In the genomic region with DNA sequence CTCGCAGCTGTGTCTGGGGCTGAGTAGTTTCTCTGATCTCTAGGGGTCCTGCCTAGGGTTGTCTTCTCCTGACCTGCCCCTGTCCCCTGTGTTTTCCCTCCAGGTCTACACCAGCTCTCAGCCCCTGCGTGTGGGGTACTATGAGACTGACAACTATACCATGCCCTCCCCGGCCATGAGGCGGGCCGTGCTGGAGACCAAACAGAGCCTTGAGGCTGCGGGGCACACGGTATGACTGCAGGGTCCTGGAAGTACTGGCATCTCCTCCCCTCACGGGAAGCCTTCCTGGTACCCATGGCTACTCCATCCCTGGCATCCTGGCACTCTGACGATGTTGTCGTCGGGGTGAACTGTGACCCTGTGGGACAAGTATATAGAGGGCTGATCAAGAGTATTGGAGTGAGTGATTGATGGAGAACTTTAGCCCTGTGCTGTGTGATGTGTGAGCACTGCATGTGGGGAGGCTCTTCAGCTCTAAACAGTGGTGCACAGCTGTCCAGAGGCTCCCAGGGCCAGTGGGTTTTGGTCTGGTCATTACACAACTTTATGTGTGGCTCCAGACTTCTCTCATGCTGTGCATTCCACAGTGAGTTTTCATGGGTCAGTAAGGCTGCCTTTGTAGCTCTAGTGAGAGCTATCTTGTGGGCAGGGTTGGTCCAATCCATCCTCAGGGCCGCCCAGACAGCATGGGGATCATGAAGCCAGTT, we compare ENCODE assay signal across 30 cellular contexts. TPM values are rescaled to one million over a fixed set of nuclear protein-coding genes. Genes with fewer than 3 reads are reported as not detected.
DNase-seq lines count a peak whose midpoint lies in the region; ATAC-seq and TF ChIP-seq lines count a peak whose summit lies in the region.
"Had no signal": no experiment of that assay in that cellular context is flagged by ENCODE, and none has a peak within 500 bp of the region (broad histone marks: within the 10 kb centered on the region; RNA-seq: fewer than 3 reads in every experiment).

No MANE protein-coding gene starts in this region.

- H3K9me3 Mint-ChIP-seq in neural progenitor cell (no peaks in the 10 kb centered on the region), Caco-2 (ENCODE audit: unreplicated experiment) (no peaks in the 10 kb centered on the region)
- H3K9me3 Mint-ChIP-seq in stimulated activated effector memory CD8-positive, alpha-beta T cell treated with anti-CD3 and anti-CD28 coated beads, Interleukin-12 subunit alpha, Interleukin-12 subunit beta, amount 100 ng/mL, for 72 hours: no peaks in the 10 kb centered on the region
- H3K9me3 Mint-ChIP-seq: activated CD4-positive, alpha-beta memory T cell treated with anti-CD3 and anti-CD28 coated beads, Interleukin-2, amount 10 ng/mL, durations not matched to agents 7 days and 5 days; activated naive CD8-positive, alpha-beta T cell treated with anti-CD3 and anti-CD28 coated beads for 36 hours; CD8-positive, alpha-beta T cell; central memory CD8-positive, alpha-beta T cell; IgD-negative memory B cell; naive thymus-derived CD4-positive, alpha-beta T cell; stimulated activated memory B cell treated with anti-CD40 and anti-IgM and Interleukin-4, amounts not matched to agents 10 μg/mL and 1 μg/mL and 100 μg/mL, for 72 hours; type B pancreatic cell had no signal

- H3K36me3 ChIP-seq in neural progenitor cell (no peaks in the 10 kb centered on the region), Caco-2 (ENCODE audit: control insufficient read depth, insufficient read depth, low read length) (no peaks in the 10 kb centered on the region)
- H3K36me3 ChIP-seq: BE2C had no signal

- H3K9me3 ChIP-seq in neural progenitor cell (ENCODE audit: low read depth): no peaks in the 10 kb centered on the region
- no peaks in the 10 kb centered on the region for H3K9me3 ChIP-seq in Caco-2
- H3K9me3 ChIP-seq: BE2C, gastrocnemius medialis, lower lobe of right lung had no signal

- no TSS peak for BruUV-seq in Caco-2 (replicated peaks; lab: Mats Ljungman, UMichigan)

- POLR2A ChIA-PET in Caco-2 (lab: Charles Lee): no interaction called here

- intact Hi-C loops in Caco-2 (cut with micrococcal nuclease; ENCODE audit: unreplicated experiment): no loop called here

- H3K4me1 Mint-ChIP-seq in neural progenitor cell (peaks cover 24% of the 10 kb centered on the region), Caco-2 (ENCODE audit: low read depth, unreplicated experiment) (no peaks in the 10 kb centered on the region)
- H3K4me1 Mint-ChIP-seq in stimulated activated effector memory CD8-positive, alpha-beta T cell treated with anti-CD3 and anti-CD28 coated beads, Interleukin-12 subunit alpha, Interleukin-12 subunit beta, amount 100 ng/mL, for 72 hours: peaks cover 26% of the 10 kb centered on the region
- H3K4me1 Mint-ChIP-seq: activated naive CD8-positive, alpha-beta T cell treated with anti-CD3 and anti-CD28 coated beads for 36 hours had no signal

- H3K9ac ChIP-seq in neural progenitor cell: no peak overlapping the region

- H3K27ac Mint-ChIP-seq in neural progenitor cell (peak overlapping the region; percentile 21), Caco-2 (ENCODE audit: unreplicated experiment) (no peak overlapping the region)
- H3K27ac Mint-ChIP-seq in stimulated activated effector memory CD8-positive, alpha-beta T cell treated with anti-CD3 and anti-CD28 coated beads, Interleukin-12 subunit alpha, Interleukin-12 subunit beta, amount 100 ng/mL, for 72 hours: no peak overlapping the region
- H3K27ac Mint-ChIP-seq: activated CD4-positive, alpha-beta memory T cell treated with anti-CD3 and anti-CD28 coated beads, Interleukin-2, amount 10 ng/mL, durations not matched to agents 7 days and 5 days; activated naive CD8-positive, alpha-beta T cell treated with anti-CD3 and anti-CD28 coated beads for 36 hours; CD8-positive, alpha-beta T cell; IgD-negative memory B cell; naive thymus-derived CD4-positive, alpha-beta T cell; stimulated activated memory B cell treated with anti-CD40 and anti-IgM and Interleukin-4, amounts not matched to agents 10 μg/mL and 1 μg/mL and 100 μg/mL, for 72 hours; type B pancreatic cell had no signal

- TF ChIP-seq CTCF in choroid plexus epithelial cell (conservative IDR thresholded peaks at IDR 0.05; ENCODE audit: low read depth, low read length): no peak
- TF ChIP-seq CTCF in neural progenitor cell (IDR thresholded peaks at IDR 0.05): no peak
- no peak for TF ChIP-seq CTCF in Caco-2 (IDR thresholded peaks at IDR 0.05; ENCODE audit: insufficient read depth in 1 of 2, low read depth in 1 of 2, low read length in 1 of 2, severe bottlenecking in 1 of 2, unreplicated experiment in 1 of 2)

- peaks cover 9% of the 10 kb centered on the region for H3F3A ChIP-seq in neural progenitor cell (ENCODE audit: low read depth)

- H3K4me2 ChIP-seq in neural progenitor cell: no peak overlapping the region
- H3K4me2 ChIP-seq: hepatocyte had no signal

- ATAC-seq in HG03280 (IDR thresholded peaks at IDR 0.05; ENCODE audit: unreplicated experiment): no peak
- ATAC-seq in stimulated activated effector memory CD8-positive, alpha-beta T cell treated with anti-CD3 and anti-CD28 coated beads, Interleukin-12 subunit alpha, Interleukin-12 subunit beta, amount 100 ng/mL, for 72 hours: no peak
- ATAC-seq: CD8-positive, alpha-beta T cell; esophagus mucosa; gastrocnemius medialis; HCT116; lower lobe of right lung; naive thymus-derived CD4-positive, alpha-beta T cell; stimulated activated memory B cell treated with anti-CD40 and anti-IgM and Interleukin-4, amounts not matched to agents 10 μg/mL and 1 μg/mL and 100 μg/mL, for 72 hours had no signal

- H3K79me2 ChIP-seq in neural progenitor cell (ENCODE audit: low read depth): no peaks in the 10 kb centered on the region
- H3K79me2 ChIP-seq: hepatocyte had no signal

- no peak overlapping the region for H2AFZ ChIP-seq in neural progenitor cell (replicated peaks)
- H2AFZ ChIP-seq: hepatocyte had no signal

- H4K20me1 ChIP-seq in neural progenitor cell (ENCODE audit: low read depth): no peaks in the 10 kb centered on the region

- peak; percentile 10 for DNase-seq in 8988T
- peak; percentile 9 for DNase-seq in GM04504 (ENCODE audit: low read depth)
- peak; percentile 70 for DNase-seq in choroid plexus epithelial cell (ENCODE audit: low read depth)
- DNase-seq in neural progenitor cell (ENCODE audit: low spot score): no peak
- no peak for DNase-seq in NCI-H69 (lab: John Stamatoyannopoulos, UW)
- no peak for DNase-seq in Caco-2
- no peak for DNase-seq in stimulated activated effector memory CD8-positive, alpha-beta T cell treated with anti-CD3 and anti-CD28 coated beads, Interleukin-12 subunit alpha, Interleukin-12 subunit beta, amount 100 ng/mL, for 72 hours (ENCODE audit: low spot score in 2 of 2)
- DNase-seq: activated CD4-positive, alpha-beta memory T cell treated with anti-CD3 and anti-CD28 coated beads, Interleukin-2, amount 10 ng/mL, durations not matched to agents 7 days and 5 days; activated CD8-positive, alpha-beta memory T cell treated with anti-CD3 and anti-CD28 coated beads, Interleukin-2, amount 50 U/mL, for 48 hours; activated naive CD8-positive, alpha-beta T cell treated with anti-CD3 and anti-CD28 coated beads for 36 hours; BE2C; CD8-positive, alpha-beta T cell; dermis blood vessel endothelial cell; gastrocnemius medialis; lower lobe of right lung; naive thymus-derived CD4-positive, alpha-beta T cell; NCI-H1048; NCI-H1694; NCI-H2171; occipital lobe; SHP77 treated with DMSO at 0.1 percent for 48 hours had no signal

- H3K27me3 ChIP-seq in neural progenitor cell (no peaks in the 10 kb centered on the region), Caco-2 (replicated peaks; ENCODE audit: control insufficient read depth, insufficient read depth, low read length) (no peaks in the 10 kb centered on the region)
- H3K27me3 ChIP-seq: BE2C, gastrocnemius medialis, hepatocyte had no signal

- H3K27ac ChIP-seq in neural progenitor cell: no peak overlapping the region
- H3K27ac ChIP-seq: gastrocnemius medialis, hepatocyte, lower lobe of right lung had no signal

- H3K27me3 Mint-ChIP-seq in neural progenitor cell (ENCODE audit: insufficient read depth, low read depth) (peaks cover 8% of the 10 kb centered on the region), Caco-2 (ENCODE audit: insufficient read depth, unreplicated experiment) (no peaks in the 10 kb centered on the region)
- H3K27me3 Mint-ChIP-seq: activated CD4-positive, alpha-beta memory T cell treated with anti-CD3 and anti-CD28 coated beads, Interleukin-2, amount 10 ng/mL, durations not matched to agents 7 days and 5 days; activated naive CD8-positive, alpha-beta T cell treated with anti-CD3 and anti-CD28 coated beads for 36 hours; central memory CD8-positive, alpha-beta T cell; IgD-negative memory B cell; naive thymus-derived CD4-positive, alpha-beta T cell; stimulated activated memory B cell treated with anti-CD40 and anti-IgM and Interleukin-4, amounts not matched to agents 10 μg/mL and 1 μg/mL and 100 μg/mL, for 72 hours; type B pancreatic cell had no signal

- H3K4me1 ChIP-seq in neural progenitor cell (peaks cover 12% of the 10 kb centered on the region), Caco-2 (no peaks in the 10 kb centered on the region)
- H3K4me1 ChIP-seq: BE2C had no signal

- H3K4me3 ChIP-seq in choroid plexus epithelial cell (ENCODE audit: low read depth, low read length) (no peak overlapping the region), neural progenitor cell (no peak overlapping the region), Caco-2 (ENCODE audit: low read depth, low read length) (no peak overlapping the region)
- H3K4me3 ChIP-seq: gastrocnemius medialis, hepatocyte, lower lobe of right lung had no signal

- peaks cover 2% of the 10 kb centered on the region for H3K36me3 Mint-ChIP-seq in neural progenitor cell
- no peaks in the 10 kb centered on the region for H3K36me3 Mint-ChIP-seq in Caco-2 (ENCODE audit: insufficient read depth, unreplicated experiment)
- no peaks in the 10 kb centered on the region for H3K36me3 Mint-ChIP-seq in stimulated activated effector memory CD8-positive, alpha-beta T cell treated with anti-CD3 and anti-CD28 coated beads, Interleukin-12 subunit alpha, Interleukin-12 subunit beta, amount 100 ng/mL, for 72 hours
- H3K36me3 Mint-ChIP-seq: activated naive CD8-positive, alpha-beta T cell treated with anti-CD3 and anti-CD28 coated beads for 36 hours; IgD-negative memory B cell had no signal

- CTCF ChIA-PET in Caco-2 (lab: Charles Lee): no interaction called here

- H3K4me3 Mint-ChIP-seq in neural progenitor cell (no peak overlapping the region), Caco-2 (ENCODE audit: unreplicated experiment) (no peak overlapping the region)
- H3K4me3 Mint-ChIP-seq in stimulated activated effector memory CD8-positive, alpha-beta T cell treated with anti-CD3 and anti-CD28 coated beads, Interleukin-12 subunit alpha, Interleukin-12 subunit beta, amount 100 ng/mL, for 72 hours: no peak overlapping the region
- H3K4me3 Mint-ChIP-seq: activated CD4-positive, alpha-beta memory T cell treated with anti-CD3 and anti-CD28 coated beads, Interleukin-2, amount 10 ng/mL, durations not matched to agents 7 days and 5 days; activated naive CD8-positive, alpha-beta T cell treated with anti-CD3 and anti-CD28 coated beads for 36 hours; CD8-positive, alpha-beta T cell; central memory CD8-positive, alpha-beta T cell; naive thymus-derived CD4-positive, alpha-beta T cell; stimulated activated memory B cell treated with anti-CD40 and anti-IgM and Interleukin-4, amounts not matched to agents 10 μg/mL and 1 μg/mL and 100 μg/mL, for 72 hours; type B pancreatic cell had no signal

RNA-seq across cellular contexts. Expression of a gene that starts 14.4 kb away (rescaled TPM):
- 13.9 and 40.4 TPM in 2 replicates for total RNA-seq in neural progenitor cell (ENCODE audit: low replicate concordance)
- total RNA-seq in Caco-2 (2022): 29.1 and 30.9 TPM in 2 replicates
- total RNA-seq: A172 had no signal

Comparison
In these comparisons a context has a peak if more than half of its experiments do, and no peak if none do; other contexts are left out.
1. DNase-seq: peak in 8988T (single experiment), GM04504 (single experiment) and choroid plexus epithelial cell (single experiment); none in neural progenitor cell (single experiment), NCI-H69 (single experiment), Caco-2 (0 of 2) and stimulated activated effector memory CD8-positive, alpha-beta T cell treated with anti-CD3 and anti-CD28 coated beads, Interleukin-12 subunit alpha, Interleukin-12 subunit beta, amount 100 ng/mL, for 72 hours (0 of 2).